ENCODE assay signal across 29 cellular contexts in genomic region chr1:54597455-54598030, GRCh38. TPM values are rescaled to one million over a fixed set of nuclear protein-coding genes. Genes with fewer than 3 reads are reported as not detected.
"Had no signal": no experiment of that assay in that cellular context is flagged by ENCODE, and none has a peak within 500 bp of the region (broad histone marks: within the 10 kb centered on the region; RNA-seq: fewer than 3 reads in every experiment).

No MANE protein-coding gene starts in this region.

- H3K36me3 Mint-ChIP-seq: activated naive CD4-positive, alpha-beta T cell treated with anti-CD3 and anti-CD28 coated beads, Interleukin-2, amount 50 U/mL, for 72 hours; immature natural killer cell; type B pancreatic cell had no signal

- H3K4me3 Mint-ChIP-seq: activated CD4-positive, alpha-beta T cell treated with anti-CD3 and anti-CD28 coated beads, Interleukin-2, amount 10 ng/mL, durations not matched to agents 7 days and 5 days; activated T-cell treated with anti-CD3 and anti-CD28 coated beads, Interleukin-2, amount 50 U/mL, for 24 hours; activated T-helper 17 cell treated with anti-CD3 and anti-CD28 coated beads, Interleukin-2, amount 50 U/mL, for 72 hours; immature natural killer cell; nephron progenitor cell; T-helper 1 cell treated with Interleukin-12 subunit alpha and Interleukin-12 subunit beta and Interleukin-4 antibody, amounts not matched to agents 30 μg/mL and 1 μg/mL, for 36 hours; type B pancreatic cell had no signal

- H3K4me1 ChIP-seq: ascending aorta, sigmoid colon had no signal

- H3K9me3 ChIP-seq: ascending aorta, sigmoid colon, thoracic aorta had no signal

- H3K9me3 Mint-ChIP-seq: activated CD4-positive, alpha-beta T cell treated with anti-CD3 and anti-CD28 coated beads, Interleukin-2, amount 10 ng/mL, durations not matched to agents 7 days and 5 days; activated naive CD4-positive, alpha-beta T cell treated with anti-CD3 and anti-CD28 coated beads, Interleukin-2, amount 50 U/mL, for 72 hours; activated T-cell treated with anti-CD3 and anti-CD28 coated beads, Interleukin-2, amount 50 U/mL, for 24 hours; activated T-helper 17 cell treated with anti-CD3 and anti-CD28 coated beads, Interleukin-2, amount 50 U/mL, for 72 hours; immature natural killer cell; nephron progenitor cell; T-helper 1 cell treated with Interleukin-12 subunit alpha and Interleukin-12 subunit beta and Interleukin-4 antibody, amounts not matched to agents 30 μg/mL and 1 μg/mL, for 36 hours; type B pancreatic cell had no signal

- H3K36me3 ChIP-seq: brain microvascular endothelial cell had no signal

- H3K4me1 Mint-ChIP-seq: activated CD4-positive, alpha-beta T cell treated with anti-CD3 and anti-CD28 coated beads, Interleukin-2, amount 10 ng/mL, durations not matched to agents 7 days and 5 days; activated T-helper 17 cell treated with anti-CD3 and anti-CD28 coated beads, Interleukin-2, amount 50 U/mL, for 72 hours; immature natural killer cell had no signal

- ATAC-seq: activated CD4-positive, CD25-positive, alpha-beta regulatory T cell treated with anti-CD3 and anti-CD28 coated beads, Interleukin-2, amount 50 U/mL, for 24 hours; activated naive CD4-positive, alpha-beta T cell treated with anti-CD3 and anti-CD28 coated beads, Interleukin-2, amount 50 U/mL, for 72 hours; activated T-helper 17 cell treated with anti-CD3 and anti-CD28 coated beads, Interleukin-2, amount 50 U/mL, for 72 hours; esophagus mucosa; left lobe of liver had no signal

- H2AFZ ChIP-seq: hepatocyte had no signal

- H3K27ac Mint-ChIP-seq: activated CD4-positive, alpha-beta T cell treated with anti-CD3 and anti-CD28 coated beads, Interleukin-2, amount 10 ng/mL, durations not matched to agents 7 days and 5 days; activated naive CD4-positive, alpha-beta T cell treated with anti-CD3 and anti-CD28 coated beads, Interleukin-2, amount 50 U/mL, for 72 hours; activated T-cell treated with anti-CD3 and anti-CD28 coated beads, Interleukin-2, amount 50 U/mL, for 24 hours; activated T-helper 17 cell treated with anti-CD3 and anti-CD28 coated beads, Interleukin-2, amount 50 U/mL, for 72 hours; immature natural killer cell; nephron progenitor cell; T-helper 1 cell treated with Interleukin-12 subunit alpha and Interleukin-12 subunit beta and Interleukin-4 antibody, amounts not matched to agents 30 μg/mL and 1 μg/mL, for 36 hours; type B pancreatic cell had no signal

- H3K27me3 Mint-ChIP-seq: activated CD4-positive, alpha-beta T cell treated with anti-CD3 and anti-CD28 coated beads, Interleukin-2, amount 10 ng/mL, durations not matched to agents 7 days and 5 days; activated T-cell treated with anti-CD3 and anti-CD28 coated beads, Interleukin-2, amount 50 U/mL, for 24 hours; activated T-helper 17 cell treated with anti-CD3 and anti-CD28 coated beads, Interleukin-2, amount 50 U/mL, for 72 hours; type B pancreatic cell had no signal

- FAIRE-seq: endothelial cell of umbilical vein had no signal

- DNase-seq: activated CD4-positive, alpha-beta T cell treated with anti-CD3 and anti-CD28 coated beads, Interleukin-2, amount 10 ng/mL, durations not matched to agents 7 days and 5 days; activated CD8-positive, alpha-beta memory T cell treated with anti-CD3 and anti-CD28 coated beads, Interleukin-2, amount 50 U/mL, for 4 hours; activated T-cell treated with anti-CD3 and anti-CD28 coated beads, Interleukin-2, amount 50 U/mL, for 24 hours; brain microvascular endothelial cell; central memory CD4-positive, alpha-beta T cell; dermis blood vessel endothelial cell; effector memory CD4-positive, alpha-beta T cell; foreskin melanocyte; immature natural killer cell; nephron progenitor cell; sigmoid colon; stimulated activated CD4-positive, alpha-beta T cell treated with anti-CD3 and anti-CD28 coated beads, Interleukin-4, amount 100 ng/mL, for 1 hour; stimulated activated naive CD4-positive, alpha-beta T cell treated with Interleukin-2 at 50 U/mL for 16 hours had no signal

- H3K4me2 ChIP-seq: hepatocyte, smooth muscle cell had no signal

- H3K4me3 ChIP-seq: ascending aorta, hepatocyte, lung, sigmoid colon, smooth muscle cell, thoracic aorta had no signal

- H3K27ac ChIP-seq: ascending aorta, brain microvascular endothelial cell, hepatocyte, sigmoid colon, thoracic aorta had no signal

- H3K27me3 ChIP-seq: ascending aorta, brain microvascular endothelial cell, hepatocyte, sigmoid colon had no signal

RNA-seq across cellular contexts. Expression of gene FAM151A, which starts 25.8 kb away (rescaled TPM):
- total RNA-seq: activated CD4-positive, alpha-beta T cell treated with anti-CD3 and anti-CD28 coated beads, Interleukin-2, amount 10 ng/mL, durations not matched to agents 7 days and 5 days; activated naive CD4-positive, alpha-beta T cell treated with anti-CD3 and anti-CD28 coated beads, Interleukin-2, amount 50 U/mL, for 72 hours; activated T-helper 17 cell treated with anti-CD3 and anti-CD28 coated beads, Interleukin-2, amount 50 U/mL, for 72 hours; ascending aorta; dermis blood vessel endothelial cell; endothelial cell of umbilical vein; esophagus mucosa; kidney epithelial cell; lung; posterior vena cava; renal cortical epithelial cell; sigmoid colon; smooth muscle cell; thoracic aorta had no signal
- polyA plus RNA-seq: endothelial cell of umbilical vein, immature natural killer cell, smooth muscle cell had no signal

RNA-seq across cellular contexts. Expression of gene MROH7, which starts 44.0 kb away (rescaled TPM):
- total RNA-seq: kidney epithelial cell, renal cortical epithelial cell had no signal
- polyA plus RNA-seq: immature natural killer cell had no signal
